Comparison of ENCODE assay signal across 24 cellular contexts in genomic region chr7:157160433-157160832, GRCh38.
"Had no signal": no experiment of that assay in that cellular context is flagged by ENCODE, and none has a peak within 500 bp of the region (broad histone marks: within the 10 kb centered on the region; RNA-seq: fewer than 3 reads in every experiment).

No MANE protein-coding gene starts in this region.

- H3K9me3 Mint-ChIP-seq: natural killer cell had no signal

- H3K9me3 ChIP-seq: esophagus squamous epithelium, ovary, thoracic aorta, upper lobe of left lung had no signal

- DNase-seq: dermis blood vessel endothelial cell; effector memory CD4-positive, alpha-beta T cell; erythroblast; esophagus squamous epithelium; foreskin melanocyte; left ventricle myocardium superior; natural killer cell; occipital lobe; ovary; posterior cingulate gyrus; retina; stimulated activated CD4-positive, alpha-beta T cell treated with anti-CD3 and anti-CD28 coated beads, Interleukin-12 subunit alpha, Interleukin-12 subunit beta, amount 100 ng/mL, for 4 hours; stimulated activated CD4-positive, alpha-beta T cell treated with anti-CD3 and anti-CD28 coated beads, Interleukin-1b, Interleukin-23, amount 100 ng/mL, for 48 hours; stimulated activated CD4-positive, alpha-beta T cell treated with anti-CD3 and anti-CD28 coated beads, Interleukin-4, amount 100 ng/mL, for 1 hour; stimulated activated CD8-positive, alpha-beta memory T cell treated with anti-CD3 and anti-CD28 coated beads, Interleukin-4, amount 100 ng/mL, for 48 hours; stimulated activated naive CD4-positive, alpha-beta T cell treated with Interleukin-2 at 50 U/mL for 16 hours; upper lobe of left lung had no signal

- H3K4me3 ChIP-seq: coronary artery, esophagus squamous epithelium, lung, ovary, smooth muscle cell, thoracic aorta, tibial nerve, upper lobe of left lung had no signal

- ATAC-seq: left ventricle myocardium superior, natural killer cell, sciatic nerve had no signal

- H3K27me3 Mint-ChIP-seq: memory B cell had no signal

- H3K4me3 Mint-ChIP-seq: memory B cell, natural killer cell had no signal

- H3K27ac ChIP-seq: coronary artery, esophagus squamous epithelium, ovary, thoracic aorta, tibial nerve, upper lobe of left lung had no signal

- H3K27me3 ChIP-seq: esophagus squamous epithelium, ovary, tibial nerve, upper lobe of left lung had no signal

- H3K27ac Mint-ChIP-seq: memory B cell, natural killer cell had no signal

- H3K36me3 ChIP-seq: ovary had no signal
